25 cellular contexts compared by ENCODE assay signal in genomic region chr5:172694541-172694940, GRCh38. TPM values are rescaled to one million over a fixed set of nuclear protein-coding genes. Genes with fewer than 3 reads are reported as not detected.
DNase-seq lines count a peak whose midpoint lies in the region; ATAC-seq and TF ChIP-seq lines count a peak whose summit lies in the region.
"Had no signal": no experiment of that assay in that cellular context is flagged by ENCODE, and none has a peak within 500 bp of the region (broad histone marks: within the 10 kb centered on the region; RNA-seq: fewer than 3 reads in every experiment).

No MANE protein-coding gene starts in this region.

- H3K4me1 Mint-ChIP-seq in neural progenitor cell (peaks cover 39% of the 10 kb centered on the region), nephron progenitor cell (peaks cover 15% of the 10 kb centered on the region)

- ATAC-seq in heart left ventricle = no peak
- ATAC-seq in left cardiac atrium = no peak
- no peak for ATAC-seq in upper lobe of left lung (ENCODE audit: low FRiP score in 2 of 2)
- no peak for ATAC-seq in GM21381 (IDR thresholded peaks at IDR 0.05; ENCODE audit: unreplicated experiment)
- ATAC-seq: A549; activated naive CD4-positive, alpha-beta T cell treated with anti-CD3 and anti-CD28 coated beads, Interleukin-2, amount 50 U/mL, for 72 hours had no signal

- H4K20me1 ChIP-seq in neural progenitor cell (ENCODE audit: low read depth) = peaks cover 4% of the 10 kb centered on the region

- H3K4me2 ChIP-seq in neural progenitor cell = no peak overlapping the region
- H3K4me2 ChIP-seq: A549 had no signal

- peaks cover 0 to 17% (median 3%) of the 10 kb centered on the region in 9 donors for H3K36me3 ChIP-seq in heart left ventricle
- no peaks in the 10 kb centered on the region for H3K36me3 ChIP-seq in neural progenitor cell
- H3K36me3 ChIP-seq in upper lobe of left lung = peaks cover 0 to 11% (median 0%) of the 10 kb centered on the region in 4 donors
- H3K36me3 ChIP-seq: HAP-1, MG63 had no signal

- H3F3A ChIP-seq in neural progenitor cell (ENCODE audit: low read depth) = peaks cover under 1% of the 10 kb centered on the region

- H3K4me1 ChIP-seq in heart left ventricle (peaks cover 5 to 87% (median 75%) of the 10 kb centered on the region in 12 donors), neural progenitor cell (peaks cover 15% of the 10 kb centered on the region), upper lobe of left lung (peaks cover 14 to 28% (median 21%) of the 10 kb centered on the region in 4 donors)

- H3K27me3 Mint-ChIP-seq in neural progenitor cell (ENCODE audit: insufficient read depth, low read depth) = peaks cover 10% of the 10 kb centered on the region
- H3K27me3 Mint-ChIP-seq in nephron progenitor cell (ENCODE audit: low read depth, poor library complexity) = peaks cover 58% of the 10 kb centered on the region
- H3K27me3 Mint-ChIP-seq: central memory CD8-positive, alpha-beta T cell had no signal

- H3K27ac Mint-ChIP-seq in neural progenitor cell (no peak overlapping the region), nephron progenitor cell (no peak overlapping the region)
- H3K27ac Mint-ChIP-seq: activated naive CD4-positive, alpha-beta T cell treated with anti-CD3 and anti-CD28 coated beads, Interleukin-2, amount 50 U/mL, for 72 hours; progenitor cell of endocrine pancreas had no signal

- TF ChIP-seq CTCF in heart left ventricle (IDR thresholded peaks at IDR 0.05) (no peak), coronary artery (IDR thresholded peaks at IDR 0.05) (no peak), neural progenitor cell (IDR thresholded peaks at IDR 0.05) (no peak), upper lobe of left lung (IDR thresholded peaks at IDR 0.05) (no peak), nephron progenitor cell (IDR thresholded peaks at IDR 0.05) (no peak)

- no peak overlapping the region for H3K4me3 Mint-ChIP-seq in neural progenitor cell
- H3K4me3 Mint-ChIP-seq in nephron progenitor cell = no peak overlapping the region
- H3K4me3 Mint-ChIP-seq: central memory CD8-positive, alpha-beta T cell had no signal

- no peak for TF ChIP-seq POLR2A in heart left ventricle (IDR thresholded peaks at IDR 0.05)
- TF ChIP-seq POLR2A in upper lobe of left lung (IDR thresholded peaks at IDR 0.05) = no peak

- DNase-seq in heart left ventricle (no peak), left cardiac atrium (no peak), coronary artery (ENCODE audit: low spot score) (no peak), neural progenitor cell (ENCODE audit: low spot score) (peak; percentile 36), upper lobe of left lung (no peak), nephron progenitor cell (no peak), Ammon's horn (ENCODE audit: low spot score) (no peak)
- DNase-seq: activated CD4-positive, alpha-beta T cell treated with anti-CD3 and anti-CD28 coated beads, Interleukin-2, amount 50 U/mL, for 48 hours; AML-193; KG1; MG63; NCI-H1105 treated with DMSO at 0.1 percent for 48 hours; NCI-H2029 treated with DMSO at 0.1 percent for 48 hours; NCI-H226; NCI-H69; stimulated activated naive CD4-positive, alpha-beta T cell treated with Interleukin-2 at 50 U/mL for 16 hours; T-helper 1 cell had no signal

- H3K9me3 Mint-ChIP-seq in neural progenitor cell = no peaks in the 10 kb centered on the region
- H3K9me3 Mint-ChIP-seq in nephron progenitor cell = no peaks in the 10 kb centered on the region
- H3K9me3 Mint-ChIP-seq: activated naive CD4-positive, alpha-beta T cell treated with anti-CD3 and anti-CD28 coated beads, Interleukin-2, amount 50 U/mL, for 72 hours; CD8-positive, alpha-beta memory T cell; central memory CD8-positive, alpha-beta T cell had no signal

- H3K27ac ChIP-seq in heart left ventricle (peak overlapping the region in 11 of 12 donors; percentile 85 to 94 (median 89)), coronary artery (peak overlapping the region; percentile 51 to 87), neural progenitor cell (no peak overlapping the region), upper lobe of left lung (peak overlapping the region in 3 of 4 donors; percentile 8 to 58 (median 9))
- H3K27ac ChIP-seq: A549 had no signal

- no peaks in the 10 kb centered on the region for H3K9me3 ChIP-seq in heart left ventricle
- H3K9me3 ChIP-seq in neural progenitor cell (ENCODE audit: low read depth) = no peaks in the 10 kb centered on the region
- H3K9me3 ChIP-seq in upper lobe of left lung = no peaks in the 10 kb centered on the region
- H3K9me3 ChIP-seq: A549, HAP-1, MG63 had no signal

- H3K4me3 ChIP-seq in heart left ventricle (no peak overlapping the region), coronary artery (no peak overlapping the region), neural progenitor cell (no peak overlapping the region), upper lobe of left lung (no peak overlapping the region)
- H3K4me3 ChIP-seq: A549, dorsolateral prefrontal cortex, HAP-1, MG63 had no signal

- H3K36me3 Mint-ChIP-seq in neural progenitor cell (no peaks in the 10 kb centered on the region), nephron progenitor cell (ENCODE audit: low read depth) (no peaks in the 10 kb centered on the region)
- H3K36me3 Mint-ChIP-seq: activated naive CD4-positive, alpha-beta T cell treated with anti-CD3 and anti-CD28 coated beads, Interleukin-2, amount 50 U/mL, for 72 hours had no signal

- intact Hi-C loops in heart left ventricle (cut with DNase I) = loop anchor here in 8 of 10 donors (2.0 to 10.0 kb wide), 8 partner anchors 34 to 590 kb away; partner anchors contain the start of gene NEURL1B (in 3 of the 8)
- intact Hi-C loops in left cardiac atrium (cut with DNase I) = loop anchor here in 1 of 2 donors (5.0 kb wide), 1 partner anchor 37 kb away; no protein-coding TSS in a partner anchor

- WGBS in heart left ventricle, 4 donors = 71 to 86% (median 82%) methylated on average over 8 of the region's 8 CpGs
- WGBS in upper lobe of left lung, 2 donors = 90 to 92% methylated on average over 8 of the region's 8 CpGs

- no peak for TF ChIP-seq EP300 in upper lobe of left lung (IDR thresholded peaks at IDR 0.05)

- no peaks in the 10 kb centered on the region for H3K79me2 ChIP-seq in neural progenitor cell (ENCODE audit: low read depth)

- H2AFZ ChIP-seq in neural progenitor cell (replicated peaks) = no peak overlapping the region

- no peak overlapping the region for H3K9ac ChIP-seq in neural progenitor cell

- H3K27me3 ChIP-seq in heart left ventricle = no peaks in the 10 kb centered on the region
- H3K27me3 ChIP-seq in neural progenitor cell = peaks cover 25% of the 10 kb centered on the region
- H3K27me3 ChIP-seq in upper lobe of left lung = no peaks in the 10 kb centered on the region
- H3K27me3 ChIP-seq: dorsolateral prefrontal cortex, MG63 had no signal

RNA-seq across cellular contexts. Expression of gene NEURL1B, which starts 53.5 kb away (rescaled TPM):
- total RNA-seq in heart left ventricle = 10 to 100 TPM; 16.1 to 47.1 (median 25.8) TPM
- 10 to 100 TPM; 11.8 to 37.9 TPM for polyA plus RNA-seq in heart left ventricle
- 10 to 100 TPM; 20.6 to 33.6 TPM for total RNA-seq in left cardiac atrium
- total RNA-seq in neural progenitor cell (ENCODE audit: low replicate concordance) = 12.1 and 20.2 TPM in 2 replicates
- 10 to 100 TPM in 4 of 6 donors, 1 to 10 TPM in 2; 6.3 to 29.4 (median 15.1) TPM for total RNA-seq in upper lobe of left lung
- polyA plus RNA-seq: CD8-positive, alpha-beta memory T cell had no signal
